ENCODE assay signal across 2 cellular contexts in genomic region chr5:119129770-119130169, GRCh38.
TF ChIP-seq lines count a peak whose summit lies in the region.

No MANE protein-coding gene starts in this region.

TF ChIP-seq in GM12878, 131 proteins besides CTCF, POLR2A, EP300 and RAD21 (continued from another document and continues in another):
- no peak for TF ChIP-seq NFIC (IDR thresholded peaks at IDR 0.05; ENCODE audit: low read depth, low read length)
- TF ChIP-seq SMARCA5 (IDR thresholded peaks at IDR 0.05) = no peak
- no peak for TF ChIP-seq PML (IDR thresholded peaks at IDR 0.05; ENCODE audit: low read length)
- no peak for TF ChIP-seq E2F8 (IDR thresholded peaks at IDR 0.05; ENCODE audit: low read depth, partially characterized antibody)
- no peak for TF ChIP-seq MAX (IDR thresholded peaks at IDR 0.05; ENCODE audit: low read depth, low read length)
- TF ChIP-seq, protein P1, sequence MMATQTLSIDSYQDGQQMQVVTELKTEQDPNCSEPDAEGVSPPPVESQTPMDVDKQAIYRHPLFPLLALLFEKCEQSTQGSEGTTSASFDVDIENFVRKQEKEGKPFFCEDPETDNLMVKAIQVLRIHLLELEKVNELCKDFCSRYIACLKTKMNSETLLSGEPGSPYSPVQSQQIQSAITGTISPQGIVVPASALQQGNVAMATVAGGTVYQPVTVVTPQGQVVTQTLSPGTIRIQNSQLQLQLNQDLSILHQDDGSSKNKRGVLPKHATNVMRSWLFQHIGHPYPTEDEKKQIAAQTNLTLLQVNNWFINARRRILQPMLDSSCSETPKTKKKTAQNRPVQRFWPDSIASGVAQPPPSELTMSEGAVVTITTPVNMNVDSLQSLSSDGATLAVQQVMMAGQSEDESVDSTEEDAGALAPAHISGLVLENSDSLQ (IDR thresholded peaks at IDR 0.05) = no peak; the same call in 1 of the 2 replicates
- TF ChIP-seq, protein P2, sequence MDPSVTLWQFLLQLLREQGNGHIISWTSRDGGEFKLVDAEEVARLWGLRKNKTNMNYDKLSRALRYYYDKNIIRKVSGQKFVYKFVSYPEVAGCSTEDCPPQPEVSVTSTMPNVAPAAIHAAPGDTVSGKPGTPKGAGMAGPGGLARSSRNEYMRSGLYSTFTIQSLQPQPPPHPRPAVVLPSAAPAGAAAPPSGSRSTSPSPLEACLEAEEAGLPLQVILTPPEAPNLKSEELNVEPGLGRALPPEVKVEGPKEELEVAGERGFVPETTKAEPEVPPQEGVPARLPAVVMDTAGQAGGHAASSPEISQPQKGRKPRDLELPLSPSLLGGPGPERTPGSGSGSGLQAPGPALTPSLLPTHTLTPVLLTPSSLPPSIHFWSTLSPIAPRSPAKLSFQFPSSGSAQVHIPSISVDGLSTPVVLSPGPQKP (IDR thresholded peaks at IDR 0.05; ENCODE audit: low read depth, low read length) = no peak
- TF ChIP-seq, protein P3, sequence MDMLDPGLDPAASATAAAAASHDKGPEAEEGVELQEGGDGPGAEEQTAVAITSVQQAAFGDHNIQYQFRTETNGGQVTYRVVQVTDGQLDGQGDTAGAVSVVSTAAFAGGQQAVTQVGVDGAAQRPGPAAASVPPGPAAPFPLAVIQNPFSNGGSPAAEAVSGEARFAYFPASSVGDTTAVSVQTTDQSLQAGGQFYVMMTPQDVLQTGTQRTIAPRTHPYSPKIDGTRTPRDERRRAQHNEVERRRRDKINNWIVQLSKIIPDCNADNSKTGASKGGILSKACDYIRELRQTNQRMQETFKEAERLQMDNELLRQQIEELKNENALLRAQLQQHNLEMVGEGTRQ (IDR thresholded peaks at IDR 0.05; ENCODE audit: borderline replicate concordance, low read depth, low read length) = no peak
- no peak for TF ChIP-seq NR2C2 (IDR thresholded peaks at IDR 0.05; ENCODE audit: borderline replicate concordance, control insufficient read depth, insufficient read length, low read depth)
- TF ChIP-seq GABPA (IDR thresholded peaks at IDR 0.05; ENCODE audit: low read depth) = no peak
- TF ChIP-seq, protein P4, sequence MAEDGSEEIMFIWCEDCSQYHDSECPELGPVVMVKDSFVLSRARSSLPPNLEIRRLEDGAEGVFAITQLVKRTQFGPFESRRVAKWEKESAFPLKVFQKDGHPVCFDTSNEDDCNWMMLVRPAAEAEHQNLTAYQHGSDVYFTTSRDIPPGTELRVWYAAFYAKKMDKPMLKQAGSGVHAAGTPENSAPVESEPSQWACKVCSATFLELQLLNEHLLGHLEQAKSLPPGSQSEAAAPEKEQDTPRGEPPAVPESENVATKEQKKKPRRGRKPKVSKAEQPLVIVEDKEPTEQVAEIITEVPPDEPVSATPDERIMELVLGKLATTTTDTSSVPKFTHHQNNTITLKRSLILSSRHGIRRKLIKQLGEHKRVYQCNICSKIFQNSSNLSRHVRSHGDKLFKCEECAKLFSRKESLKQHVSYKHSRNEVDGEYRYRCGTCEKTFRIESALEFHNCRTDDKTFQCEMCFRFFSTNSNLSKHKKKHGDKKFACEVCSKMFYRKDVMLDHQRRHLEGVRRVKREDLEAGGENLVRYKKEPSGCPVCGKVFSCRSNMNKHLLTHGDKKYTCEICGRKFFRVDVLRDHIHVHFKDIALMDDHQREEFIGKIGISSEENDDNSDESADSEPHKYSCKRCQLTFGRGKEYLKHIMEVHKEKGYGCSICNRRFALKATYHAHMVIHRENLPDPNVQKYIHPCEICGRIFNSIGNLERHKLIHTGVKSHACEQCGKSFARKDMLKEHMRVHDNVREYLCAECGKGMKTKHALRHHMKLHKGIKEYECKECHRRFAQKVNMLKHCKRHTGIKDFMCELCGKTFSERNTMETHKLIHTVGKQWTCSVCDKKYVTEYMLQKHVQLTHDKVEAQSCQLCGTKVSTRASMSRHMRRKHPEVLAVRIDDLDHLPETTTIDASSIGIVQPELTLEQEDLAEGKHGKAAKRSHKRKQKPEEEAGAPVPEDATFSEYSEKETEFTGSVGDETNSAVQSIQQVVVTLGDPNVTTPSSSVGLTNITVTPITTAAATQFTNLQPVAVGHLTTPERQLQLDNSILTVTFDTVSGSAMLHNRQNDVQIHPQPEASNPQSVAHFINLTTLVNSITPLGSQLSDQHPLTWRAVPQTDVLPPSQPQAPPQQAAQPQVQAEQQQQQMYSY (CRISPR knock-in tag; IDR thresholded peaks at IDR 0.05) = no peak
- TF ChIP-seq, protein P5, sequence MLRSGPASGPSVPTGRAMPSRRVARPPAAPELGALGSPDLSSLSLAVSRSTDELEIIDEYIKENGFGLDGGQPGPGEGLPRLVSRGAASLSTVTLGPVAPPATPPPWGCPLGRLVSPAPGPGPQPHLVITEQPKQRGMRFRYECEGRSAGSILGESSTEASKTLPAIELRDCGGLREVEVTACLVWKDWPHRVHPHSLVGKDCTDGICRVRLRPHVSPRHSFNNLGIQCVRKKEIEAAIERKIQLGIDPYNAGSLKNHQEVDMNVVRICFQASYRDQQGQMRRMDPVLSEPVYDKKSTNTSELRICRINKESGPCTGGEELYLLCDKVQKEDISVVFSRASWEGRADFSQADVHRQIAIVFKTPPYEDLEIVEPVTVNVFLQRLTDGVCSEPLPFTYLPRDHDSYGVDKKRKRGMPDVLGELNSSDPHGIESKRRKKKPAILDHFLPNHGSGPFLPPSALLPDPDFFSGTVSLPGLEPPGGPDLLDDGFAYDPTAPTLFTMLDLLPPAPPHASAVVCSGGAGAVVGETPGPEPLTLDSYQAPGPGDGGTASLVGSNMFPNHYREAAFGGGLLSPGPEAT (IDR thresholded peaks at IDR 0.05; ENCODE audit: low read depth) = no peak
- TF ChIP-seq ASH2L (IDR thresholded peaks at IDR 0.05; ENCODE audit: borderline replicate concordance, low read depth) = no peak
- no peak for TF ChIP-seq RUNX3 (IDR thresholded peaks at IDR 0.05; ENCODE audit: low read length)

TF ChIP-seq in neural cell, 6 proteins besides CTCF, POLR2A, EP300 and RAD21 (continued from another document):
- no peak for TF ChIP-seq EZH2 (IDR thresholded peaks at IDR 0.05; ENCODE audit: borderline replicate concordance, insufficient read depth, low read length, poor library complexity, severe bottlenecking)
